ENCODE assay signal across 8 cellular contexts in the genomic region with DNA sequence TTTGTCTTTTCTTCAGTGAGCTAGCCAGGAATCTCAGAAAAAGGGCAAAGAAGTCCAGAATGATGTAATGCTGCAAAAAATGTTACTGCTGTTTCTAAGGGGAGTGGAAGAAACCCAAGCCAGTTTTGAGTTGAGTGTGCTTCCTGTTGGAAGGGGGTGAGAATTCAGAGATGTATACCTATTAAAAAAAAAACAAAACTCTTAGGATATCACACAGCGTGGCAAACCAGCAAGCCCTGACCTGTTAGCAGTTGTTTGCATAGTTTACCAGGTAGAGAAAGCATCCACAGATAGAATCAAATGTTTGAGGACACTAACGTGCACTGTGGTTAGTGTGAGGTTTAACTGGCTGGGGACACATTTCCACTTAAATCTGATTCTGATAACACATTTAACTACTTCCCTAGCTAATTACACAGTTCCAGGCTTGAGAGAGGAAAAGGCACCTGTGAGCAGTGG. TPM values are rescaled to one million over a fixed set of nuclear protein-coding genes. Genes with fewer than 3 reads are reported as not detected.
DNase-seq lines count a peak whose midpoint lies in the region; ATAC-seq lines count a peak whose summit lies in the region.

No MANE protein-coding gene starts in this region.

- H4K8ac ChIP-seq in mesenchymal stem cell (ENCODE audit: low read length): no peak overlapping the region

- H3K4me2 ChIP-seq in mesenchymal stem cell (ENCODE audit: low read length, poor library complexity, severe bottlenecking): no peak overlapping the region

- no peak overlapping the region for H3K23ac ChIP-seq in mesenchymal stem cell (ENCODE audit: low read length in 2 of 2)

- ATAC-seq in GM18519 (IDR thresholded peaks at IDR 0.05; ENCODE audit: low FRiP score, unreplicated experiment) (peak; percentile 56), HG02588 (IDR thresholded peaks at IDR 0.05; ENCODE audit: unreplicated experiment) (peak; percentile 56)

- H3K4me3 ChIP-seq in mesenchymal stem cell (ENCODE audit: insufficient read depth in 1 of 2, low read depth in 1 of 2, low read length in 2 of 2): peak overlapping the region in 1 of 2 experiments; percentile 50

- no peak overlapping the region for H3K18ac ChIP-seq in mesenchymal stem cell (ENCODE audit: low read depth in 1 of 2, low read length in 2 of 2)

- H3K79me1 ChIP-seq in mesenchymal stem cell (replicated peaks; ENCODE audit: low read length, poor library complexity, severe bottlenecking): no peaks in the 10 kb centered on the region

- H3K9ac ChIP-seq in mesenchymal stem cell (ENCODE audit: low read length): peak overlapping the region; percentile 58

- peak overlapping the region; percentile 1 for H2AK5ac ChIP-seq in mesenchymal stem cell (ENCODE audit: low read length, severe bottlenecking)

- no peak overlapping the region for H2BK12ac ChIP-seq in mesenchymal stem cell (ENCODE audit: low read length in 2 of 2)

- H2BK15ac ChIP-seq in mesenchymal stem cell (ENCODE audit: low read depth, poor library complexity, severe bottlenecking): no peak overlapping the region

- H3K4ac ChIP-seq in mesenchymal stem cell (ENCODE audit: low read depth in 1 of 2, low read length in 2 of 2): no peak overlapping the region

- peak overlapping the region; percentile 65 for H3K27ac ChIP-seq in mesenchymal stem cell (ENCODE audit: low read length, poor library complexity, severe bottlenecking)

- no peak overlapping the region for H3K14ac ChIP-seq in mesenchymal stem cell (ENCODE audit: low read length in 2 of 2)

- WGBS in mesenchymal stem cell: 88% methylated on average over 1 of the region's 2 CpGs

- peaks cover 5 to 65% of the 10 kb centered on the region in 2 experiments for H3K36me3 ChIP-seq in mesenchymal stem cell (ENCODE audit: control insufficient read depth in 1 of 2, insufficient read depth in 2 of 2, low read depth in 1 of 2, low read length in 2 of 2)

- DNase-seq in NCI-H510A (lab: John Stamatoyannopoulos, UW) (peak; percentile 65), mesenchymal stem cell (peak; percentile 52), LoVo (ENCODE audit: low spot score) (no peak), NCI-H774 (lab: John Stamatoyannopoulos, UW) (no peak), NCI-H1417 treated with DMSO at 0.1 percent for 48 hours (lab: John Stamatoyannopoulos, UW) (no peak)
- DNase-seq in activated effector memory CD4-positive, alpha-beta T cell treated with anti-CD3 and anti-CD28 coated beads, Interleukin-2, amount 50 U/mL, for 16 hours: no peak

- H3K9me3 ChIP-seq in mesenchymal stem cell (ENCODE audit: control insufficient read depth, low read length): no peaks in the 10 kb centered on the region

- H2BK5ac ChIP-seq in mesenchymal stem cell (ENCODE audit: low read depth, low read length, poor library complexity, severe bottlenecking): no peak overlapping the region

- H4K91ac ChIP-seq in mesenchymal stem cell (ENCODE audit: low read length): no peak overlapping the region

- H3K27me3 ChIP-seq in mesenchymal stem cell (ENCODE audit: control insufficient read depth in 1 of 2, insufficient read depth in 1 of 2, low read length in 2 of 2): no peaks in the 10 kb centered on the region

- H3K4me1 ChIP-seq in mesenchymal stem cell (ENCODE audit: control insufficient read depth, insufficient read depth, low read depth, low read length): peaks cover 4% of the 10 kb centered on the region

- H2BK120ac ChIP-seq in mesenchymal stem cell (ENCODE audit: low read depth, low read length): no peak overlapping the region

- no peak overlapping the region for H2AFZ ChIP-seq in mesenchymal stem cell (ENCODE audit: low read depth, low read length)

RNA-seq across cellular contexts. Expression of gene BASP1, which starts 11.4 kb away (rescaled TPM):
- 308 TPM for polyA plus RNA-seq in mesenchymal stem cell (2013, experiment 1 of 2)
- polyA plus RNA-seq in mesenchymal stem cell (2013, experiment 2 of 2): 322 TPM

Comparison
In these comparisons a context has a peak if more than half of its experiments do, and no peak if none do; other contexts are left out.
1. DNase-seq: peak in NCI-H510A (single experiment) and mesenchymal stem cell (single experiment); none in activated effector memory CD4-positive, alpha-beta T cell treated with anti-CD3 and anti-CD28 coated beads, Interleukin-2, amount 50 U/mL, for 16 hours (single experiment), LoVo (single experiment), NCI-H774 (single experiment) and NCI-H1417 treated with DMSO at 0.1 percent for 48 hours (single experiment).